In genomic region chr12:118715647-118716046, GRCh38 we compare ENCODE assay signal across 11 cellular contexts.
"Had no signal": no experiment of that assay in that cellular context is flagged by ENCODE, and none has a peak within 500 bp of the region (broad histone marks: within the 10 kb centered on the region; RNA-seq: fewer than 3 reads in every experiment).

No MANE protein-coding gene starts in this region.

- H3K27ac ChIP-seq: GM23248 had no signal

- H3K4me3 Mint-ChIP-seq: GM23338, H9, HFFc6 had no signal

- H3K36me3 ChIP-seq: HAP-1 had no signal

- H3K4me2 ChIP-seq: GM23338 had no signal

- H3K4me1 ChIP-seq: HAP-1 had no signal

- DNase-seq: GM23248, GOT3, H7, H9, HCEC 1CT, HFFc6 had no signal

- H3K9ac ChIP-seq: GM23248 had no signal

- H3K27ac Mint-ChIP-seq: GM23338, HFFc6 had no signal

- H3K4me3 ChIP-seq: GM23248, GM23338, HAP-1 had no signal

- FAIRE-seq: H1, H54 had no signal

- H3K9me3 Mint-ChIP-seq: GM23338, H9 had no signal

- H3K9me3 ChIP-seq: HAP-1 had no signal

- H2AFZ ChIP-seq: GM23248, GM23338 had no signal

- ATAC-seq: GM23338, HCT116 had no signal
